ENCODE assay signal across 8 cellular contexts in the genomic region with DNA sequence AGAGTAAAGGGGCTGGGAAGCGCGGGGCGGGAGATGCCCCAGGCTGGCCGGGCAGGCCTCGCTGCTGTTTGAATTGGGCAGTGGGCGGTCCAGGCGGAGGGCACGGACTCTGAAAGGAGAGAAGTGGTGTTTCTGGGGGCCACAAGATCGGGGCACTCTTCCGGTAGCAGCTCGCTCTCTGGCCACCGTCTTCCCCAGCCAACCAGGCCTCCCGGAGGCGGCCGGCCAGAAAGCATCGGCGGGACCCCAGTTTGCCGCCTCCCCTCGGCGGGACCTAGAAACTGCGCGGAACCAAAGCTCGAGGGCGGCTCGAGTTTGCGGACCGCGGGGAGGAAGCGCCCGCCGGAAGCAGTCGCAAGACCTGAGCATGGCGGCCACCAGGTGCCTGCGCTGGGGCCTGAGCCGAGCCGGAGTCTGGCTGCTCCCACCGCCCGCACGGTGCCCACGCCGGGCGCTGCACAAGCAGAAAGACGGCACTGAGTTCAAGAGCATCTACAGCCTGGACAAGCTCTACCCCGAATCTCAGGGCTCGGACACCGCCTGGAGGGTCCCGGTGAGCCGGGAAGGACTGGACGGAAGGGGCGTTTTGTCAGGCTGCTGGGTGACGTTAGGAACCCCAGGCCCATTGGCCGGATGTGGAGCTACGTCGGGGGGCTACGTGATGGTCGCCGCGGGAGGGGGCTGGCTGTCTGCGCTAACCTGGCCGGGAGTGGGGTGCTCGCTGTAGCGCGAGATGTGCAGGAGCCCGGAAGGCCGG. TPM values are rescaled to one million over a fixed set of nuclear protein-coding genes. Genes with fewer than 3 reads are reported as not detected.
DNase-seq lines count a peak whose midpoint lies in the region; ATAC-seq and TF ChIP-seq lines count a peak whose summit lies in the region.

TSS of gene MRPL58 (plus strand) at position 351 of the 757 bp plus-strand sequence. CDS start at position 368, 17 bp downstream.

- peaks cover 14% of the 10 kb centered on the region for H3K4me1 ChIP-seq in effector memory CD4-positive, alpha-beta T cell (ENCODE audit: control insufficient read depth, insufficient read depth, low read length, poor library complexity, severe bottlenecking)

- H3K36me3 ChIP-seq in effector memory CD4-positive, alpha-beta T cell (ENCODE audit: control insufficient read depth, insufficient read depth, low read length): peaks cover 10% of the 10 kb centered on the region

- peak; percentile 75 for TF ChIP-seq CTCF in CD4-positive, alpha-beta T cell (IDR thresholded peaks at IDR 0.05)

- CTCF ChIA-PET in CD4-positive, alpha-beta T cell (lab: Charles Lee): interaction anchor here (0.6 to 3.3 kb wide), 19 partner anchors 8 to 248 kb away, joined by 3 to 51 read pairs (median 7); partner anchors contain the start of genes ATP5PD, CDR2L, GGA3 and HID1

- DNase-seq in CD4-positive, alpha-beta T cell: peak; percentile 62 to 81 (median 75)
- DNase-seq in NCI-H82 (lab: John Stamatoyannopoulos, UW): peak; percentile 92
- peak; percentile 49 to 70 for DNase-seq in activated CD8-positive, alpha-beta memory T cell treated with anti-CD3 and anti-CD28 coated beads for 1 hour (ENCODE audit: extremely low read depth in 1 of 2, low read depth in 1 of 2)
- peak; percentile 53 to 66 (median 62) for DNase-seq in effector memory CD4-positive, alpha-beta T cell
- peak; percentile 76 to 78 for DNase-seq in memory B cell (ENCODE audit: low spot score in 2 of 2)
- peak; percentile 68 for DNase-seq in stimulated activated CD8-positive, alpha-beta memory T cell treated with anti-CD3 and anti-CD28 coated beads, Interleukin-12 subunit alpha, Interleukin-12 subunit beta, amount 100 ng/mL, for 1 hour (ENCODE audit: low read depth)

- H3K4me3 ChIP-seq in effector memory CD4-positive, alpha-beta T cell (ENCODE audit: insufficient read depth, low read depth, low read length, poor library complexity, severe bottlenecking): peak within 1 kb of the TSS; percentile 91

- H3K27ac ChIP-seq in CD4-positive, alpha-beta T cell (ENCODE audit: low read depth, low read length): peak within 1 kb of the TSS; percentile 7
- H3K27ac ChIP-seq in effector memory CD4-positive, alpha-beta T cell (ENCODE audit: insufficient read depth, low read length, poor library complexity, severe bottlenecking): peak within 1 kb of the TSS; percentile 75

- peaks cover 35% of the 10 kb centered on the region for H3K4me1 Mint-ChIP-seq in CD4-positive, alpha-beta T cell (ENCODE audit: low read depth)
- H3K4me1 Mint-ChIP-seq in memory B cell: peaks cover 22% of the 10 kb centered on the region

- H3K27ac Mint-ChIP-seq in CD4-positive, alpha-beta T cell: peak within 1 kb of the TSS; percentile 85
- peak within 1 kb of the TSS; percentile 89 for H3K27ac Mint-ChIP-seq in memory B cell

- no peaks in the 10 kb centered on the region for H3K27me3 ChIP-seq in CD4-positive, alpha-beta T cell (ENCODE audit: control insufficient read depth, insufficient read depth, low read length)
- no peaks in the 10 kb centered on the region for H3K27me3 ChIP-seq in effector memory CD4-positive, alpha-beta T cell (replicated peaks; ENCODE audit: control insufficient read depth, insufficient read depth, low read length, poor library complexity, severe bottlenecking)

- no peaks in the 10 kb centered on the region for H3K9me3 ChIP-seq in CD4-positive, alpha-beta T cell (ENCODE audit: control insufficient read depth, low read length)
- H3K9me3 ChIP-seq in effector memory CD4-positive, alpha-beta T cell (ENCODE audit: control insufficient read depth, low read length): no peaks in the 10 kb centered on the region

- peaks cover 31% of the 10 kb centered on the region for H3K36me3 Mint-ChIP-seq in CD4-positive, alpha-beta T cell (ENCODE audit: low read depth)
- H3K36me3 Mint-ChIP-seq in memory B cell: peaks cover 12% of the 10 kb centered on the region

- POLR2A ChIA-PET in CD4-positive, alpha-beta T cell (lab: Charles Lee): interaction anchor here (0.5 to 3.7 kb wide), 28 partner anchors 12 to 655 kb away, joined by 3 to 61 read pairs (median 5); partner anchors contain the start of genes ARMC7, ATP5PD, CDR2L and GGA3

- H3K4me3 Mint-ChIP-seq in CD4-positive, alpha-beta T cell: peak within 1 kb of the TSS; percentile 96
- H3K4me3 Mint-ChIP-seq in memory B cell: peak within 1 kb of the TSS; percentile 91

- intact Hi-C loops in CD4-positive, alpha-beta T cell (cut with DNase I, micrococcal nuclease): loop anchor here (1.0 to 2.0 kb wide), 4 partner anchors 22 to 50 kb away; partner anchors contain the start of genes ATP5PD (in 1 of the 2) and KCTD2 (in 1 of the 2)

- no peaks in the 10 kb centered on the region for H3K9me3 Mint-ChIP-seq in CD4-positive, alpha-beta T cell
- no peaks in the 10 kb centered on the region for H3K9me3 Mint-ChIP-seq in memory B cell

- peak; percentile 97 for ATAC-seq in CD4-positive, alpha-beta T cell (ENCODE audit: poor library complexity)
- ATAC-seq in GM19372 (IDR thresholded peaks at IDR 0.05; ENCODE audit: low read depth, unreplicated experiment) (peak; percentile 84), HG03521 (IDR thresholded peaks at IDR 0.05; ENCODE audit: unreplicated experiment) (peak; percentile 77), memory B cell (ENCODE audit: low read depth) (peak; percentile 96)

- H3K27me3 Mint-ChIP-seq in CD4-positive, alpha-beta T cell: no peaks in the 10 kb centered on the region
- peaks cover 4% of the 10 kb centered on the region for H3K27me3 Mint-ChIP-seq in memory B cell

RNA-seq across cellular contexts. Expression of gene MRPL58, which starts in this region (rescaled TPM):
- 1 to 10 TPM; 5.4 to 7.1 TPM for total RNA-seq in CD4-positive, alpha-beta T cell

Comparison
In these comparisons a context has a peak if more than half of its experiments do, and no peak if none do; other contexts are left out.
1. Peak in every context shown above with its lines: DNase-seq, ATAC-seq, H3K4me3 ChIP-seq and H3K27ac ChIP-seq.